ENCODE assay signal across 8 cellular contexts in genomic region chr9:109411818-109412352, GRCh38.
DNase-seq lines count a peak whose midpoint lies in the region; ATAC-seq and FAIRE-seq lines count a peak whose summit lies in the region.

No MANE protein-coding gene starts in this region.

- H3K36me3 Mint-ChIP-seq in activated CD4-positive, alpha-beta memory T cell treated with anti-CD3 and anti-CD28 coated beads for 36 hours, result no peaks in the 10 kb centered on the region

- peak overlapping the region; percentile 77 for H3K27ac Mint-ChIP-seq in activated CD4-positive, alpha-beta memory T cell treated with anti-CD3 and anti-CD28 coated beads for 36 hours

- CTCF ChIA-PET in activated CD4-positive, alpha-beta memory T cell treated with anti-CD3 and anti-CD28 coated beads for 36 hours (lab: Charles Lee), result interaction anchor here (0.7 to 3.2 kb wide), 4 partner anchors 11 to 821 kb away, joined by 3 to 19 read pairs (median 3); no protein-coding TSS in a partner anchor

- H3K9me3 Mint-ChIP-seq in activated CD4-positive, alpha-beta memory T cell treated with anti-CD3 and anti-CD28 coated beads for 36 hours, result no peaks in the 10 kb centered on the region

- FAIRE-seq in urothelium cell line (lab: Jason Lieb, UNC), result no peak

- POLR2A ChIA-PET in activated CD4-positive, alpha-beta memory T cell treated with anti-CD3 and anti-CD28 coated beads for 36 hours (lab: Charles Lee), result interaction anchor here (1.0 to 1.2 kb wide), 2 partner anchors 293 to 310 kb away, joined by 3 read pairs; no protein-coding TSS in a partner anchor

- peak; percentile 15 for DNase-seq in activated T-cell treated with anti-CD3 and anti-CD28 coated beads for 48 hours (ENCODE audit: low read depth)
- no peak for DNase-seq in activated T-cell treated with anti-CD3 and anti-CD28 coated beads for 4 hours
- DNase-seq in KG1 (lab: John Stamatoyannopoulos, UW), result peak; percentile 11
- peak; percentile 63 for DNase-seq in activated CD4-positive, alpha-beta memory T cell treated with anti-CD3 and anti-CD28 coated beads for 36 hours
- DNase-seq in iPS-NIHi11 (ENCODE audit: low spot score), result peak; percentile 51
- peak; percentile 11 for DNase-seq in urothelium cell line (ENCODE audit: low spot score)
- DNase-seq in COLO668 (lab: John Stamatoyannopoulos, UW; ENCODE audit: unreplicated experiment), result no peak

- no peak overlapping the region for H3K4me3 Mint-ChIP-seq in activated CD4-positive, alpha-beta memory T cell treated with anti-CD3 and anti-CD28 coated beads for 36 hours

- H3K27me3 Mint-ChIP-seq in activated CD4-positive, alpha-beta memory T cell treated with anti-CD3 and anti-CD28 coated beads for 36 hours, result peaks cover 21% of the 10 kb centered on the region

- peak; percentile 35 for ATAC-seq in GM21619 (IDR thresholded peaks at IDR 0.05; ENCODE audit: unreplicated experiment)

- H3K4me1 Mint-ChIP-seq in activated CD4-positive, alpha-beta memory T cell treated with anti-CD3 and anti-CD28 coated beads for 36 hours (ENCODE audit: low read depth), result peaks cover 36% of the 10 kb centered on the region

- intact Hi-C loops in activated CD4-positive, alpha-beta memory T cell treated with anti-CD3 and anti-CD28 coated beads for 36 hours (cut with micrococcal nuclease), result loop anchor here (1.0 to 10.0 kb wide), 12 partner anchors 13 to 736 kb away; partner anchors contain the start of genes ABITRAM, CTNNAL1, ELP1 and EPB41L4B

Comparison
In these comparisons a context has a peak if more than half of its experiments do, and no peak if none do; other contexts are left out.
1. DNase-seq: peak in activated T-cell treated with anti-CD3 and anti-CD28 coated beads for 48 hours (single experiment), KG1 (single experiment), activated CD4-positive, alpha-beta memory T cell treated with anti-CD3 and anti-CD28 coated beads for 36 hours (single experiment), iPS-NIHi11 (single experiment) and urothelium cell line (single experiment); none in activated T-cell treated with anti-CD3 and anti-CD28 coated beads for 4 hours (single experiment) and COLO668 (single experiment).